Comparison of ENCODE assay signal across 28 cellular contexts in genomic region chr3:163838769-163839168, GRCh38.
"Had no signal": no experiment of that assay in that cellular context is flagged by ENCODE, and none has a peak within 500 bp of the region (broad histone marks: within the 10 kb centered on the region; RNA-seq: fewer than 3 reads in every experiment).

No MANE protein-coding gene starts in this region.

- H3K27ac ChIP-seq: ascending aorta, cardiac muscle cell, colonic mucosa, left lung, lower lobe of right lung, neutrophil, right lobe of liver, tibial nerve, WERI-Rb-1 had no signal

- H3K36me3 ChIP-seq: ascending aorta, cardiac muscle cell, colonic mucosa, left lung, lower lobe of right lung, neutrophil, right lobe of liver, tibial nerve, WERI-Rb-1 had no signal

- H3K4me1 Mint-ChIP-seq: activated CD4-positive, alpha-beta memory T cell treated with anti-CD3 and anti-CD28 coated beads, Interleukin-2, amount 10 ng/mL, durations not matched to agents 7 days and 5 days; activated CD4-positive, alpha-beta T cell treated with anti-CD3 and anti-CD28 coated beads, Interleukin-2, amount 10 ng/mL, durations not matched to agents 7 days and 5 days; activated naive CD4-positive, alpha-beta T cell treated with anti-CD3 and anti-CD28 coated beads, Interleukin-2, amount 10 ng/mL, durations not matched to agents 7 days and 5 days; activated naive CD8-positive, alpha-beta T cell treated with anti-CD3 and anti-CD28 coated beads, Interleukin-2, amount 10 ng/mL, durations not matched to agents 7 days and 5 days; brain; T-helper 17 cell had no signal

- H3K27ac Mint-ChIP-seq: activated CD4-positive, alpha-beta memory T cell treated with anti-CD3 and anti-CD28 coated beads, Interleukin-2, amount 10 ng/mL, durations not matched to agents 7 days and 5 days; activated CD4-positive, alpha-beta T cell treated with anti-CD3 and anti-CD28 coated beads, Interleukin-2, amount 10 ng/mL, durations not matched to agents 7 days and 5 days; activated naive CD4-positive, alpha-beta T cell treated with anti-CD3 and anti-CD28 coated beads, Interleukin-2, amount 10 ng/mL, durations not matched to agents 7 days and 5 days; activated naive CD8-positive, alpha-beta T cell treated with anti-CD3 and anti-CD28 coated beads, Interleukin-2, amount 10 ng/mL, durations not matched to agents 7 days and 5 days; activated T-cell treated with anti-CD3 and anti-CD28 coated beads, Interleukin-2, amount 50 U/mL, for 24 hours; brain; natural killer cell treated with Interleukin-12 subunit alpha and Interleukin-12 subunit beta and Interleukin-15 and Interleukin-18, amount 100 ng/mL, for 72 hours; T-helper 17 cell had no signal

- H3K4me3 Mint-ChIP-seq: activated CD4-positive, alpha-beta memory T cell treated with anti-CD3 and anti-CD28 coated beads, Interleukin-2, amount 10 ng/mL, durations not matched to agents 7 days and 5 days; activated CD4-positive, alpha-beta T cell treated with anti-CD3 and anti-CD28 coated beads, Interleukin-2, amount 10 ng/mL, durations not matched to agents 7 days and 5 days; activated naive CD4-positive, alpha-beta T cell treated with anti-CD3 and anti-CD28 coated beads, Interleukin-2, amount 10 ng/mL, durations not matched to agents 7 days and 5 days; activated naive CD8-positive, alpha-beta T cell treated with anti-CD3 and anti-CD28 coated beads, Interleukin-2, amount 10 ng/mL, durations not matched to agents 7 days and 5 days; activated T-cell treated with anti-CD3 and anti-CD28 coated beads, Interleukin-2, amount 50 U/mL, for 24 hours; brain; natural killer cell treated with Interleukin-12 subunit alpha and Interleukin-12 subunit beta and Interleukin-15 and Interleukin-18, amount 100 ng/mL, for 72 hours; T-helper 17 cell had no signal

- H3K27me3 ChIP-seq: ascending aorta, cardiac muscle cell, colonic mucosa, left lung, neutrophil, right lobe of liver, tibial nerve had no signal

- H3K36me3 Mint-ChIP-seq: activated naive CD4-positive, alpha-beta T cell treated with anti-CD3 and anti-CD28 coated beads, Interleukin-2, amount 10 ng/mL, durations not matched to agents 7 days and 5 days; activated naive CD8-positive, alpha-beta T cell treated with anti-CD3 and anti-CD28 coated beads, Interleukin-2, amount 10 ng/mL, durations not matched to agents 7 days and 5 days; brain had no signal

- H3K4me1 ChIP-seq: ascending aorta, colonic mucosa, left lung, lower lobe of right lung, right lobe of liver, tibial nerve had no signal

- DNase-seq: activated CD4-positive, alpha-beta memory T cell treated with anti-CD3 and anti-CD28 coated beads, Interleukin-2, amount 10 ng/mL, durations not matched to agents 7 days and 5 days; activated CD4-positive, alpha-beta T cell treated with anti-CD3 and anti-CD28 coated beads for 1 hour; activated CD4-positive, alpha-beta T cell treated with anti-CD3 and anti-CD28 coated beads, Interleukin-2, amount 10 ng/mL, durations not matched to agents 7 days and 5 days; activated CD8-positive, alpha-beta memory T cell treated with anti-CD3 and anti-CD28 coated beads, Interleukin-2, amount 50 U/mL, for 48 hours; activated gamma-delta T cell; activated naive CD4-positive, alpha-beta T cell treated with anti-CD3 and anti-CD28 coated beads, Interleukin-2, amount 10 ng/mL, durations not matched to agents 7 days and 5 days; activated naive CD8-positive, alpha-beta T cell treated with anti-CD3 and anti-CD28 coated beads, Interleukin-2, amount 10 ng/mL, durations not matched to agents 7 days and 5 days; activated T-cell treated with anti-CD3 and anti-CD28 coated beads, Interleukin-2, amount 50 U/mL, for 24 hours; cerebellar nuclear complex; colonic mucosa; effector CD8-positive, alpha-beta T cell; glutamatergic neuron; kidney glomerular epithelial cell; left lung; lower lobe of right lung; mucosa of descending colon; right lobe of liver; stimulated activated CD4-positive, alpha-beta T cell treated with anti-CD3 and anti-CD28 coated beads, Interleukin-2, amount 100 ng/mL, for 48 hours; stimulated activated naive CD4-positive, alpha-beta T cell treated with Interleukin-2 at 50 U/mL for 16 hours; T-helper 17 cell; T1000; WERI-Rb-1 had no signal

- H3K9me3 ChIP-seq: ascending aorta, colonic mucosa, left lung, lower lobe of right lung, mucosa of descending colon, neutrophil, right lobe of liver, tibial nerve had no signal

- H3K4me3 ChIP-seq: ascending aorta, cardiac muscle cell, colonic mucosa, left lung, lower lobe of right lung, mucosa of descending colon, right lobe of liver, tibial nerve had no signal

- H3K27me3 Mint-ChIP-seq: activated CD4-positive, alpha-beta memory T cell treated with anti-CD3 and anti-CD28 coated beads, Interleukin-2, amount 10 ng/mL, durations not matched to agents 7 days and 5 days; activated CD4-positive, alpha-beta T cell treated with anti-CD3 and anti-CD28 coated beads, Interleukin-2, amount 10 ng/mL, durations not matched to agents 7 days and 5 days; activated naive CD4-positive, alpha-beta T cell treated with anti-CD3 and anti-CD28 coated beads, Interleukin-2, amount 10 ng/mL, durations not matched to agents 7 days and 5 days; activated naive CD8-positive, alpha-beta T cell treated with anti-CD3 and anti-CD28 coated beads, Interleukin-2, amount 10 ng/mL, durations not matched to agents 7 days and 5 days; activated T-cell treated with anti-CD3 and anti-CD28 coated beads, Interleukin-2, amount 50 U/mL, for 24 hours; natural killer cell treated with Interleukin-12 subunit alpha and Interleukin-12 subunit beta and Interleukin-15 and Interleukin-18, amount 100 ng/mL, for 72 hours; T-helper 17 cell had no signal
